In the genomic region with DNA sequence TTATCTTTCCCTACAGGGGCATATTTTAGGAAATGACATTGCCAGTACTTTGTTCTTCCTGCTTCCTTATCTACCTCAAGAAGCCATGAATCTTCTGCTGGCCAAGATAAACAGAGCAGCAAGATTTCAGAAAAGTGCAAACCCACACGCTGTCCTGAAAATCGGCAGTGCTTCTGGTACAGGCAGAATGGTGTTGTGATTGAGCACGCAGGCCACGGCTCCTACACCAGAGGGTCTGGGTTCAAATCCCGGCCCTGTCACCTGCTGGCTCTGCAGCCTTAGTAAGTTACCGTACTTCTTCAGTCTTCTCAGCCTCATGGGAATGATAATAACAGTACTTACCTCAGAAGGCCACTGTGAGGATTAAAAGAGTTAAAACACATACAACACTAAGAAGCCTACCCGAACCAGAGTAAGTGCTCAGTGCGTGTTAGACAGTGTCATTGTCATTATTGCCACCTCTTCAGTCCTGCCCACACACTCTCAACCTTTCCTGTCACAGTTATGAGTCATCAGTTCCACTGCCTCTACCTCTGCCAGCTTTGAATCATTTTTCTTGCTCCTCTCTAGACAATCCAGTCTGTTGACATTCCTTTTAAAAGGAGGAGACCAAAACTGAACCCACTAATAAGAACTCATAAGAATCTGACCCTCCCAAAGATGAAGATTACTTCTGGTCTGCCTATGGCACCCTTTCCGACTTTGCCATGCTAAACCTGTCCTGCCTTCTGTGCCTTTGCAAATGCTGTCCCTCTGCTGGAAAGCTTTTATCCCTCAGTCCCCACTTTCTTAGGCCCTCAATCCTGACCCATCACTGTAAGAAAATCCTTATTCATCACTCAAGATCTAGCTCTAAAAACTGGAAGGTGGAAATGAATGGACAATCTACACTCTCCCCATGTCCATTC, we compare ENCODE assay signal across 8 cellular contexts. TPM values are rescaled to one million over a fixed set of nuclear protein-coding genes. Genes with fewer than 3 reads are reported as not detected.
DNase-seq lines count a peak whose midpoint lies in the region; ATAC-seq lines count a peak whose summit lies in the region.

No MANE protein-coding gene starts in this region.

- ATAC-seq in GM21825 (IDR thresholded peaks at IDR 0.05; ENCODE audit: unreplicated experiment) (peak; percentile 78), left cardiac atrium (peak; percentile 89 to 92)

- H3K9me3 ChIP-seq in SJCRH30 (replicated peaks), result no peaks in the 10 kb centered on the region

- no peaks in the 10 kb centered on the region for H3K4me1 ChIP-seq in SJCRH30

- no peaks in the 10 kb centered on the region for H3K27me3 ChIP-seq in SJCRH30

- intact Hi-C loops in left cardiac atrium (cut with DNase I), result no loop called here

- no peak overlapping the region for H3K4me3 ChIP-seq in SJCRH30

- no peak overlapping the region for H3K27ac ChIP-seq in SJCRH30

- H3K36me3 ChIP-seq in SJCRH30, result no peaks in the 10 kb centered on the region

- DNase-seq in Daoy (ENCODE audit: low read depth) (peak; percentile 51), MV-4-11 (lab: John Stamatoyannopoulos, UW) (peak; percentile 62), left cardiac atrium (peak; percentile 37), SJCRH30 (no peak), NCI-H524 (lab: John Stamatoyannopoulos, UW) (no peak)
- peak; percentile 78 for DNase-seq in activated CD8-positive, alpha-beta memory T cell treated with anti-CD3 and anti-CD28 coated beads, Interleukin-2, amount 50 U/mL, for 48 hours
- DNase-seq in stimulated activated CD4-positive, alpha-beta T cell treated with anti-CD3 and anti-CD28 coated beads, TNF-alpha, amount 100 ng/mL, for 48 hours (ENCODE audit: low read depth in 3 of 3), result peak in 2 of 3 donors; percentile 60 to 69

RNA-seq across cellular contexts. Expression of a gene that starts 10.7 kb away (rescaled TPM):
- 5.0 and 7.1 TPM in 2 replicates for total RNA-seq in Daoy (2014; rRNA removed; shearing (Covaris generic))
- 1 to 10 TPM; 1.0 to 1.1 TPM for total RNA-seq in left cardiac atrium
- total RNA-seq in SJCRH30 (2014; rRNA removed; shearing (Covaris generic)), result 0.10 and 0.12 TPM in 2 replicates

RNA-seq across cellular contexts. Expression of a gene that starts 16.6 kb away (rescaled TPM):
- not detected in 2 replicates for total RNA-seq in Daoy (2014; rRNA removed; shearing (Covaris generic))
- 1 to 10 TPM; 2.5 to 5.3 TPM for total RNA-seq in left cardiac atrium
- not detected in 2 replicates for total RNA-seq in SJCRH30 (2014; rRNA removed; shearing (Covaris generic))

RNA-seq across cellular contexts. Expression of a gene that starts 22.7 kb away (rescaled TPM):
- total RNA-seq in Daoy (2014; rRNA removed; shearing (Covaris generic)), result 0.17 TPM in 1 of 2 replicates, not detected in the other
- total RNA-seq in left cardiac atrium, result 10 to 100 TPM; 11.6 to 47.8 TPM
- total RNA-seq in SJCRH30 (2014; rRNA removed; shearing (Covaris generic)), result not detected in 2 replicates

Comparison
In these comparisons a context has a peak if more than half of its experiments do, and no peak if none do; other contexts are left out.
1. DNase-seq: peak in Daoy (single experiment), MV-4-11 (single experiment), activated CD8-positive, alpha-beta memory T cell treated with anti-CD3 and anti-CD28 coated beads, Interleukin-2, amount 50 U/mL, for 48 hours (single experiment), left cardiac atrium (single experiment) and stimulated activated CD4-positive, alpha-beta T cell treated with anti-CD3 and anti-CD28 coated beads, TNF-alpha, amount 100 ng/mL, for 48 hours (2 of 3); none in SJCRH30 (0 of 2) and NCI-H524 (0 of 2).
2. RNA of a gene that starts 22.7 kb away (total RNA-seq): 11.6 to 47.8 TPM in left cardiac atrium; 0.17 TPM in Daoy and not detected in SJCRH30; every median in the first group is over 10 times any median in the second.